29 cellular contexts compared by ENCODE assay signal in the genomic region with DNA sequence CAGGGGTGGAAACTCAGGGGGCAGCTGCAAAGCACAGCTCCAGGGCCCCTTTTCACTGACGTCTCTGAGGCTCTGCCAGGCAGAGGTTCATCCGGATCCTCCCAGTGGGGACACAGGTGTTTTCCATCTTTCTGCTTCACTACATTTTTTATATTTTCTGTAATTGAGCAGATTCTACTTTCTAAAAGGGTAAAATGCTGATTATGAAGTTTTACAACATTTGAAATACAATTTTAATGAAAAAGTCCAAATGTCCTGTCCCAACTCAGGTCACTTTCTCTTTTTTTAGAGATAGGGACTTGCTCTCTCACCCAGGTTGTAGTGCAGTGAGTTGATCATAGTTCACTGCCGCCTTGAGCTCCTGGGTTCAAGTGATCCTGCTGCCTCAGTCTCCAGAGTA.
"Had no signal": no experiment of that assay in that cellular context is flagged by ENCODE, and none has a peak within 500 bp of the region (broad histone marks: within the 10 kb centered on the region; RNA-seq: fewer than 3 reads in every experiment).

No MANE protein-coding gene starts in this region.

- H3K79me2 ChIP-seq: parathyroid adenoma had no signal

- H3K4me1 ChIP-seq: parathyroid adenoma, psoas muscle, spleen, suprapubic skin, testis, tibial artery, upper lobe of right lung, vagina had no signal

- H3K9me3 ChIP-seq: ovary, psoas muscle, spleen, suprapubic skin, testis, tibial artery, transverse colon, upper lobe of right lung, vagina had no signal

- H3K9ac ChIP-seq: neural progenitor cell, parathyroid adenoma had no signal

- H3K4me2 ChIP-seq: neural progenitor cell, smooth muscle cell had no signal

- H2AFZ ChIP-seq: neural progenitor cell, parathyroid adenoma had no signal

- H3K36me3 ChIP-seq: neural progenitor cell, ovary, spleen, suprapubic skin, tibial artery, transverse colon, upper lobe of right lung, vagina had no signal

- H3K27ac ChIP-seq: neural progenitor cell, ovary, parathyroid adenoma, psoas muscle, skin epidermis, spleen, suprapubic skin, testis, tibial artery, transverse colon, upper lobe of right lung, vagina had no signal

- DNase-seq: naive thymus-derived CD4-positive, alpha-beta T cell; natural killer cell; occipital lobe; ovary; posterior cingulate gyrus; psoas muscle; right cardiac atrium; spleen; stimulated activated CD4-positive, alpha-beta T cell treated with anti-CD3 and anti-CD28 coated beads, Interleukin-12 subunit alpha, Interleukin-12 subunit beta, amount 100 ng/mL, for 4 hours; stimulated activated CD4-positive, alpha-beta T cell treated with anti-CD3 and anti-CD28 coated beads, Interleukin-1b, Interleukin-23, amount 100 ng/mL, for 48 hours; stimulated activated CD4-positive, alpha-beta T cell treated with anti-CD3 and anti-CD28 coated beads, Interleukin-4, amount 100 ng/mL, for 1 hour; stimulated activated CD4-positive, alpha-beta T cell treated with anti-CD3 and anti-CD28 coated beads, Interleukin-4, amount 100 ng/mL, for 4 hours; stimulated activated CD8-positive, alpha-beta memory T cell treated with anti-CD3 and anti-CD28 coated beads, Interleukin-4, amount 100 ng/mL, for 48 hours; stimulated activated naive CD4-positive, alpha-beta T cell; stimulated activated naive CD8-positive, alpha-beta T cell treated with anti-CD3 and anti-CD28 coated beads, Interleukin-15, amount 100 ng/mL, for 72 hours; stimulated activated naive CD8-positive, alpha-beta T cell treated with anti-CD3 and anti-CD28 coated beads, Interleukin-15, Interleukin-2, amounts not matched to agents 100 U/mL and 50 U/mL, for 24 hours; substantia nigra; testis; tibial artery; transverse colon; upper lobe of right lung had no signal

- H3K27me3 ChIP-seq: neural progenitor cell, ovary, spleen, suprapubic skin, testis, transverse colon, upper lobe of right lung, vagina had no signal

- H3K4me3 ChIP-seq: neural progenitor cell, ovary, psoas muscle, skin epidermis, smooth muscle cell, spleen, suprapubic skin, testis, tibial artery, transverse colon, upper lobe of right lung, vagina had no signal

- ATAC-seq: naive thymus-derived CD4-positive, alpha-beta T cell; natural killer cell; psoas muscle; right cardiac atrium; sciatic nerve; stimulated activated memory B cell treated with anti-CD40 and anti-IgM and Interleukin-4, amounts not matched to agents 10 μg/mL and 1 μg/mL and 100 μg/mL, for 72 hours; stimulated activated naive CD8-positive, alpha-beta T cell treated with anti-CD3 and anti-CD28 coated beads, Interleukin-15, amount 100 ng/mL, for 72 hours; stimulated activated naive CD8-positive, alpha-beta T cell treated with anti-CD3 and anti-CD28 coated beads, Interleukin-15, Interleukin-2, amounts not matched to agents 100 U/mL and 50 U/mL, for 24 hours; upper lobe of right lung had no signal
